Comparison of ENCODE assay signal across 32 cellular contexts in genomic region chr9:13550519-13550918, GRCh38.
"Had no signal": no experiment of that assay in that cellular context is flagged by ENCODE, and none has a peak within 500 bp of the region (broad histone marks: within the 10 kb centered on the region; RNA-seq: fewer than 3 reads in every experiment).

No MANE protein-coding gene starts in this region.

- H3K27me3 ChIP-seq: brain microvascular endothelial cell, dorsolateral prefrontal cortex, esophagus muscularis mucosa, foreskin keratinocyte, gastrocnemius medialis, heart left ventricle had no signal

- ATAC-seq: activated CD4-positive, alpha-beta T cell treated with anti-CD3 and anti-CD28 coated beads for 36 hours; activated naive CD4-positive, alpha-beta T cell treated with anti-CD3 and anti-CD28 coated beads, Interleukin-2, amount 50 U/mL, for 72 hours; activated T-cell treated with anti-CD3 and anti-CD28 coated beads, Interleukin-2, amount 50 U/mL, for 72 hours; foreskin keratinocyte; gastrocnemius medialis; heart left ventricle had no signal

- H3K9me3 Mint-ChIP-seq: activated CD4-positive, alpha-beta T cell treated with anti-CD3 and anti-CD28 coated beads, Interleukin-2, amount 10 ng/mL, durations not matched to agents 7 days and 5 days; dendritic cell treated with granulocyte-macrophage colony-stimulating factor and Interleukin-4, amounts not matched to agents 40 ng/mL and 50 ng/mL, for 4 days had no signal

- H3K36me3 ChIP-seq: brain microvascular endothelial cell, esophagus muscularis mucosa, gastrocnemius medialis, heart left ventricle, WERI-Rb-1 had no signal

- H3K4me1 Mint-ChIP-seq: activated CD4-positive, alpha-beta memory T cell treated with anti-CD3 and anti-CD28 coated beads, Interleukin-2, amount 10 ng/mL, durations not matched to agents 7 days and 5 days; activated CD4-positive, alpha-beta T cell treated with anti-CD3 and anti-CD28 coated beads for 36 hours; activated CD4-positive, alpha-beta T cell treated with anti-CD3 and anti-CD28 coated beads, Interleukin-2, amount 10 ng/mL, durations not matched to agents 7 days and 5 days; activated naive CD4-positive, alpha-beta T cell treated with anti-CD3 and anti-CD28 coated beads, Interleukin-2, amount 10 ng/mL, durations not matched to agents 7 days and 5 days; activated naive CD8-positive, alpha-beta T cell treated with anti-CD3 and anti-CD28 coated beads, Interleukin-2, amount 10 ng/mL, durations not matched to agents 7 days and 5 days; central memory CD8-positive, alpha-beta T cell had no signal

- DNase-seq: activated CD4-positive, alpha-beta memory T cell treated with anti-CD3 and anti-CD28 coated beads, Interleukin-2, amount 10 ng/mL, durations not matched to agents 7 days and 5 days; activated CD4-positive, alpha-beta T cell treated with anti-CD3 and anti-CD28 coated beads for 36 hours; activated CD4-positive, alpha-beta T cell treated with anti-CD3 and anti-CD28 coated beads, Interleukin-2, amount 10 ng/mL, durations not matched to agents 7 days and 5 days; activated CD4-positive, alpha-beta T cell treated with anti-CD3 and anti-CD28 coated beads, Interleukin-2, amount 50 U/mL, for 4 hours; activated CD4-positive, CD25-positive, alpha-beta regulatory T cell; activated CD4-positive, CD25-positive, alpha-beta regulatory T cell treated with anti-CD3 and anti-CD28 coated beads, Interleukin-2, amount 50 U/mL, for 72 hours; activated CD8-positive, alpha-beta memory T cell treated with anti-CD3 and anti-CD28 coated beads, Interleukin-2, amount 50 U/mL, for 48 hours; activated gamma-delta T cell; activated naive CD4-positive, alpha-beta T cell; activated naive CD4-positive, alpha-beta T cell treated with anti-CD3 and anti-CD28 coated beads, Interleukin-2, amount 10 ng/mL, durations not matched to agents 7 days and 5 days; activated naive CD8-positive, alpha-beta T cell treated with anti-CD3 and anti-CD28 coated beads, Interleukin-2, amount 10 ng/mL, durations not matched to agents 7 days and 5 days; activated T-cell treated with anti-CD3 and anti-CD28 coated beads for 4 hours; activated T-cell treated with anti-CD3 and anti-CD28 coated beads, Interleukin-2, amount 50 U/mL, for 24 hours; activated T-cell treated with anti-CD3 and anti-CD28 coated beads, Interleukin-2, amount 50 U/mL, for 72 hours; anterior cingulate cortex; brain microvascular endothelial cell; dorsolateral prefrontal cortex; effector memory CD4-positive, alpha-beta T cell; erythroblast; foreskin keratinocyte; gastrocnemius medialis; glutamatergic neuron; heart left ventricle; T1000; WERI-Rb-1 had no signal

- H3K4me3 Mint-ChIP-seq: activated CD4-positive, alpha-beta memory T cell treated with anti-CD3 and anti-CD28 coated beads, Interleukin-2, amount 10 ng/mL, durations not matched to agents 7 days and 5 days; activated CD4-positive, alpha-beta T cell treated with anti-CD3 and anti-CD28 coated beads for 36 hours; activated CD4-positive, alpha-beta T cell treated with anti-CD3 and anti-CD28 coated beads, Interleukin-2, amount 10 ng/mL, durations not matched to agents 7 days and 5 days; activated naive CD4-positive, alpha-beta T cell treated with anti-CD3 and anti-CD28 coated beads, Interleukin-2, amount 10 ng/mL, durations not matched to agents 7 days and 5 days; activated naive CD8-positive, alpha-beta T cell treated with anti-CD3 and anti-CD28 coated beads, Interleukin-2, amount 10 ng/mL, durations not matched to agents 7 days and 5 days; activated T-cell treated with anti-CD3 and anti-CD28 coated beads, Interleukin-2, amount 50 U/mL, for 24 hours; activated T-cell treated with anti-CD3 and anti-CD28 coated beads, Interleukin-2, amount 50 U/mL, for 72 hours; central memory CD8-positive, alpha-beta T cell; dendritic cell treated with granulocyte-macrophage colony-stimulating factor and Interleukin-4, amounts not matched to agents 40 ng/mL and 50 ng/mL, for 4 days; T-helper 2 cell treated with Interferon-gamma antibody and Interleukin-4, amounts not matched to agents 5 μg/mL and 100 μg/mL, for 36 hours had no signal

- H3K27ac Mint-ChIP-seq: activated CD4-positive, alpha-beta memory T cell treated with anti-CD3 and anti-CD28 coated beads, Interleukin-2, amount 10 ng/mL, durations not matched to agents 7 days and 5 days; activated CD4-positive, alpha-beta T cell treated with anti-CD3 and anti-CD28 coated beads for 36 hours; activated CD4-positive, alpha-beta T cell treated with anti-CD3 and anti-CD28 coated beads, Interleukin-2, amount 10 ng/mL, durations not matched to agents 7 days and 5 days; activated naive CD4-positive, alpha-beta T cell treated with anti-CD3 and anti-CD28 coated beads, Interleukin-2, amount 10 ng/mL, durations not matched to agents 7 days and 5 days; activated naive CD4-positive, alpha-beta T cell treated with anti-CD3 and anti-CD28 coated beads, Interleukin-2, amount 50 U/mL, for 72 hours; activated naive CD8-positive, alpha-beta T cell treated with anti-CD3 and anti-CD28 coated beads, Interleukin-2, amount 10 ng/mL, durations not matched to agents 7 days and 5 days; activated T-cell treated with anti-CD3 and anti-CD28 coated beads, Interleukin-2, amount 50 U/mL, for 24 hours; activated T-cell treated with anti-CD3 and anti-CD28 coated beads, Interleukin-2, amount 50 U/mL, for 72 hours; dendritic cell treated with granulocyte-macrophage colony-stimulating factor and Interleukin-4, amounts not matched to agents 40 ng/mL and 50 ng/mL, for 4 days; T-helper 2 cell treated with Interferon-gamma antibody and Interleukin-4, amounts not matched to agents 5 μg/mL and 100 μg/mL, for 36 hours had no signal

- H3K27me3 Mint-ChIP-seq: activated CD4-positive, alpha-beta memory T cell treated with anti-CD3 and anti-CD28 coated beads, Interleukin-2, amount 10 ng/mL, durations not matched to agents 7 days and 5 days; activated CD4-positive, alpha-beta T cell treated with anti-CD3 and anti-CD28 coated beads for 36 hours; activated CD4-positive, alpha-beta T cell treated with anti-CD3 and anti-CD28 coated beads, Interleukin-2, amount 10 ng/mL, durations not matched to agents 7 days and 5 days; activated naive CD4-positive, alpha-beta T cell treated with anti-CD3 and anti-CD28 coated beads, Interleukin-2, amount 10 ng/mL, durations not matched to agents 7 days and 5 days; activated naive CD8-positive, alpha-beta T cell treated with anti-CD3 and anti-CD28 coated beads, Interleukin-2, amount 10 ng/mL, durations not matched to agents 7 days and 5 days; activated T-cell treated with anti-CD3 and anti-CD28 coated beads, Interleukin-2, amount 50 U/mL, for 24 hours; central memory CD8-positive, alpha-beta T cell; dendritic cell treated with granulocyte-macrophage colony-stimulating factor and Interleukin-4, amounts not matched to agents 40 ng/mL and 50 ng/mL, for 4 days had no signal

- H3K27ac ChIP-seq: brain microvascular endothelial cell, coronary artery, dorsolateral prefrontal cortex, esophagus muscularis mucosa, foreskin keratinocyte, gastrocnemius medialis, heart left ventricle, WERI-Rb-1 had no signal

- H3K9me3 ChIP-seq: gastrocnemius medialis had no signal

- H3K36me3 Mint-ChIP-seq: activated naive CD4-positive, alpha-beta T cell treated with anti-CD3 and anti-CD28 coated beads, Interleukin-2, amount 10 ng/mL, durations not matched to agents 7 days and 5 days; activated naive CD8-positive, alpha-beta T cell treated with anti-CD3 and anti-CD28 coated beads, Interleukin-2, amount 10 ng/mL, durations not matched to agents 7 days and 5 days had no signal

- H3K4me3 ChIP-seq: coronary artery, dorsolateral prefrontal cortex, esophagus muscularis mucosa, gastrocnemius medialis, heart left ventricle had no signal

- H3K4me1 ChIP-seq: esophagus muscularis mucosa, foreskin keratinocyte, gastrocnemius medialis had no signal

- FAIRE-seq: astrocyte had no signal
